Comparison of ENCODE assay signal across 1 cellular context in the genomic region with DNA sequence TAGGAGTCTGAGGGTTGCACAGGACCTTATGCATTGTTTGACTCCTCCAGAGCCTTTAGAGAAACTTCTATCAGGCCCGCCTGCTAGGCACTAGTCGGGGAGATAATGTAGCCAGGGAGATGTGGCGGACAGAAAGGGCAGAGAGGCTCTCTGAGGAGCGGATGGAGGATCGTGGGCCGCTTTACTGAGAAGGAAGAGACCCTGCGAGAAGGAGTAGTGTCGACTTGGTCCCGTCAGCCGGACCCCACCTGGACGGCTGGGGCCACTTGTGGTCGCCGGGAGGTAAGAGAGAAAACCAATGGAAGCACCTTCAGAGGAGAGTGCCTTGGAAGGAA.
TF ChIP-seq lines count a peak whose summit lies in the region.

No MANE protein-coding gene starts in this region.

TF ChIP-seq in endothelial cell of umbilical vein, 7 proteins besides CTCF, POLR2A, EP300 and RAD21:
- TF ChIP-seq, protein P1, sequence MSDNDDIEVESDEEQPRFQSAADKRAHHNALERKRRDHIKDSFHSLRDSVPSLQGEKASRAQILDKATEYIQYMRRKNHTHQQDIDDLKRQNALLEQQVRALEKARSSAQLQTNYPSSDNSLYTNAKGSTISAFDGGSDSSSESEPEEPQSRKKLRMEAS (IDR thresholded peaks at IDR 0.05; ENCODE audit: insufficient read depth, insufficient read length): no peak
- TF ChIP-seq JUN (IDR thresholded peaks at IDR 0.05; ENCODE audit: borderline replicate concordance, insufficient read depth, insufficient read length, low read depth): no peak
- no peak for TF ChIP-seq MYC (IDR thresholded peaks at IDR 0.05; ENCODE audit: low read depth, low read length)
- no peak for TF ChIP-seq POLR2AphosphoS5 (IDR thresholded peaks at IDR 0.05; ENCODE audit: insufficient read depth, low read depth, low read length)
- TF ChIP-seq GATA2 (IDR thresholded peaks at IDR 0.05; ENCODE audit: insufficient read depth, insufficient read length, low read depth, low read length): no peak
- no peak for TF ChIP-seq EZH2 (IDR thresholded peaks at IDR 0.05; ENCODE audit: borderline replicate concordance, low read depth, low read length, severe bottlenecking)
- TF ChIP-seq FOS (IDR thresholded peaks at IDR 0.05; ENCODE audit: borderline replicate concordance, insufficient read depth, low read length): no peak
